2 cellular contexts compared by ENCODE assay signal in the genomic region with DNA sequence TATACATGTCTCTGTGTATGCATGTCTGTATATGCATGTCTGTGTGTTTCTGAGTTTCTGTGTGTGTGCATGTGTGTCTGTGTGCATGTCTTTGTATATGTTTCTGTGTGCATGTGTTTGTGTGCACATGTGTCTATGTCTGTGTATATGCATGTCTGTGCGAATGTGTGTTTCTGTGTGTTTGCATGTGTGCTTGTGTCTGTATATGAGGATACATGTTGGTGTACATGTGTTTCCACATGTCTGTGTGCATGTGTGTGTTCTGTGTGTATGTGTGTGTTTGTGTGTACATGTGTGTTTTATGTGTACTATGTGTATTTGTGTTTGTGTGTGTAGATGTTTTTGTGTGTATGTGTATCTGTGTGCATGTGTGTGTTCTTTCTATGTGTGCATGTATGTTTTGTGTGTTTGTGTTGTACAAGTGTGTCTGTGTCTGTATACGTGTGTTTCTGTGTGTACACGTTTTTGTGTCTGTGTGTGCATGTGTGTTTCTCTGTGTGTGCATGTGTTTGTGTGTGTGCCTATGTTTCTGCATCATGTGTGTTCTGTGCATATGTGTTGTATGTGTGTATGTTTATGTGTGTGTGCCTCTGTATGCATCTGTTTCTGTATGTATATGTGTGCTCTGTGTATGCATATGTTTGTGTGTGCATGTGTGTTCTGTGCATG.
TF ChIP-seq lines count a peak whose summit lies in the region.

No MANE protein-coding gene starts in this region.

TF ChIP-seq in HEK293, 187 proteins besides CTCF, POLR2A, EP300 and RAD21:
- TF ChIP-seq SP3 (tag by site-specific recombination; IDR thresholded peaks at IDR 0.05) (no peak), ZNF560 (tag by site-specific recombination; IDR thresholded peaks at IDR 0.05; ENCODE audit: borderline replicate concordance) (no peak), ZEB2 (tag by site-specific recombination; IDR thresholded peaks at IDR 0.05) (no peak), ZNF114 (tag by site-specific recombination; IDR thresholded peaks at IDR 0.05) (peak; percentile 14; the same call in 1 of the 2 replicates), ZNF658 (tag by site-specific recombination; IDR thresholded peaks at IDR 0.05) (no peak)
- TF ChIP-seq, protein P1, sequence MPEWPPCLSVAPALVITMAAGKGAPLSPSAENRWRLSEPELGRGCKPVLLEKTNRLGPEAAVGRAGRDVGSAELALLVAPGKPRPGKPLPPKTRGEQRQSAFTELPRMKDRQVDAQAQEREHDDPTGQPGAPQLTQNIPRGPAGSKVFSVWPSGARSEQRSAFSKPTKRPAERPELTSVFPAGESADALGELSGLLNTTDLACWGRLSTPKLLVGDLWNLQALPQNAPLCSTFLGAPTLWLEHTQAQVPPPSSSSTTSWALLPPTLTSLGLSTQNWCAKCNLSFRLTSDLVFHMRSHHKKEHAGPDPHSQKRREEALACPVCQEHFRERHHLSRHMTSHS (tag by site-specific recombination; IDR thresholded peaks at IDR 0.05) = no peak
- TF ChIP-seq, protein P2, sequence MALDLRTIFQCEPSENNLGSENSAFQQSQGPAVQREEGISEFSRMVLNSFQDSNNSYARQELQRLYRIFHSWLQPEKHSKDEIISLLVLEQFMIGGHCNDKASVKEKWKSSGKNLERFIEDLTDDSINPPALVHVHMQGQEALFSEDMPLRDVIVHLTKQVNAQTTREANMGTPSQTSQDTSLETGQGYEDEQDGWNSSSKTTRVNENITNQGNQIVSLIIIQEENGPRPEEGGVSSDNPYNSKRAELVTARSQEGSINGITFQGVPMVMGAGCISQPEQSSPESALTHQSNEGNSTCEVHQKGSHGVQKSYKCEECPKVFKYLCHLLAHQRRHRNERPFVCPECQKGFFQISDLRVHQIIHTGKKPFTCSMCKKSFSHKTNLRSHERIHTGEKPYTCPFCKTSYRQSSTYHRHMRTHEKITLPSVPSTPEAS (tag by site-specific recombination; IDR thresholded peaks at IDR 0.05) = peak; percentile 61; the same call in 1 of the 2 replicates
- TF ChIP-seq, protein P3, sequence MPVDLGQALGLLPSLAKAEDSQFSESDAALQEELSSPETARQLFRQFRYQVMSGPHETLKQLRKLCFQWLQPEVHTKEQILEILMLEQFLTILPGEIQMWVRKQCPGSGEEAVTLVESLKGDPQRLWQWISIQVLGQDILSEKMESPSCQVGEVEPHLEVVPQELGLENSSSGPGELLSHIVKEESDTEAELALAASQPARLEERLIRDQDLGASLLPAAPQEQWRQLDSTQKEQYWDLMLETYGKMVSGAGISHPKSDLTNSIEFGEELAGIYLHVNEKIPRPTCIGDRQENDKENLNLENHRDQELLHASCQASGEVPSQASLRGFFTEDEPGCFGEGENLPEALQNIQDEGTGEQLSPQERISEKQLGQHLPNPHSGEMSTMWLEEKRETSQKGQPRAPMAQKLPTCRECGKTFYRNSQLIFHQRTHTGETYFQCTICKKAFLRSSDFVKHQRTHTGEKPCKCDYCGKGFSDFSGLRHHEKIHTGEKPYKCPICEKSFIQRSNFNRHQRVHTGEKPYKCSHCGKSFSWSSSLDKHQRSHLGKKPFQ (tag by site-specific recombination; IDR thresholded peaks at IDR 0.05) = 0 out of 2 replicates have a peak, but pooled peaks have one; percentile 49
TF ChIP-seq in HEK293: peak in this region for 3.

TF ChIP-seq in H1, 55 proteins besides CTCF, POLR2A, EP300 and RAD21:
- TF ChIP-seq FOSL1 (IDR thresholded peaks at IDR 0.05; ENCODE audit: insufficient read depth, low read depth, low read length) (no peak), POU5F1 (IDR thresholded peaks at IDR 0.05; ENCODE audit: low read depth, low read length) (no peak), TAF1 (IDR thresholded peaks at IDR 0.05; ENCODE audit: low read depth, low read length) (no peak), RBBP5 (IDR thresholded peaks at IDR 0.05; ENCODE audit: borderline replicate concordance, low read depth, low read length) (no peak), SIRT6 (IDR thresholded peaks at IDR 0.05; ENCODE audit: low read length) (no peak), CHD1 (IDR thresholded peaks at IDR 0.05; ENCODE audit: low read depth, low read length) (no peak), CREB1 (IDR thresholded peaks at IDR 0.05) (no peak), TBP (IDR thresholded peaks at IDR 0.05; ENCODE audit: low read depth, low read length) (no peak), KDM5A (IDR thresholded peaks at IDR 0.05; ENCODE audit: low read length) (no peak)
- TF ChIP-seq, protein P4, sequence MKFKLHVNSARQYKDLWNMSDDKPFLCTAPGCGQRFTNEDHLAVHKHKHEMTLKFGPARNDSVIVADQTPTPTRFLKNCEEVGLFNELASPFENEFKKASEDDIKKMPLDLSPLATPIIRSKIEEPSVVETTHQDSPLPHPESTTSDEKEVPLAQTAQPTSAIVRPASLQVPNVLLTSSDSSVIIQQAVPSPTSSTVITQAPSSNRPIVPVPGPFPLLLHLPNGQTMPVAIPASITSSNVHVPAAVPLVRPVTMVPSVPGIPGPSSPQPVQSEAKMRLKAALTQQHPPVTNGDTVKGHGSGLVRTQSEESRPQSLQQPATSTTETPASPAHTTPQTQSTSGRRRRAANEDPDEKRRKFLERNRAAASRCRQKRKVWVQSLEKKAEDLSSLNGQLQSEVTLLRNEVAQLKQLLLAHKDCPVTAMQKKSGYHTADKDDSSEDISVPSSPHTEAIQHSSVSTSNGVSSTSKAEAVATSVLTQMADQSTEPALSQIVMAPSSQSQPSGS (IDR thresholded peaks at IDR 0.05; ENCODE audit: low read length) = no peak
- TF ChIP-seq, protein P5, sequence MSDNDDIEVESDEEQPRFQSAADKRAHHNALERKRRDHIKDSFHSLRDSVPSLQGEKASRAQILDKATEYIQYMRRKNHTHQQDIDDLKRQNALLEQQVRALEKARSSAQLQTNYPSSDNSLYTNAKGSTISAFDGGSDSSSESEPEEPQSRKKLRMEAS (IDR thresholded peaks at IDR 0.05) = no peak
